9 cellular contexts compared by ENCODE assay signal in the genomic region with DNA sequence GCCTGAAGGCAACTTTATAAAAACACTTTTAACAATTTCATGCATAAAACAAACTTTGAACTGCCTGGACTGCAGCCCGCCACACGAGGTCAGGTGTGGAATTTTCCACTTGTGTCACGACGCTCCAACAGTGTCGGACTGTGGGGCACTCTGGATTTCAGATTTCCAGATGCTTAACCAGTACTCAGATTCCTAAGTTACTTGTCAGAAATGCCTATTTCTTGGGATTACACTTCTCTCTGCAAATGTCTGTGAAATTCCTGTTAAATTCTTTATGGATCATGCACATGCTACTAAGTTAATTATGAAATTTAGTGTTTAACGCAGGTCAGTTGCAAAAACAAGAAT. TPM values are rescaled to one million over a fixed set of nuclear protein-coding genes. Genes with fewer than 3 reads are reported as not detected.
A peak's percentile ranks its signal among the peaks of the same experiment; 100 is the strongest.
DNase-seq lines count a peak whose midpoint lies in the region; TF ChIP-seq lines count a peak whose summit lies in the region.
"Had no signal": no experiment of that assay in that cellular context is flagged by ENCODE, and none has a peak within 500 bp of the region (broad histone marks: within the 10 kb centered on the region; RNA-seq: fewer than 3 reads in every experiment).

No MANE protein-coding gene starts in this region.

- H3K9ac ChIP-seq in GM23248 (peak overlapping the region; percentile 78), adipocyte (ENCODE audit: low read length) (peak overlapping the region; percentile 86), stomach smooth muscle (ENCODE audit: low read length in 2 of 2) (peak overlapping the region in 1 of 2 donors; percentile 12)

- H3K36me3 ChIP-seq in GM23248 (ENCODE audit: low read depth) (no peaks in the 10 kb centered on the region), adipocyte (ENCODE audit: control insufficient read depth, insufficient read depth, low read length, severe bottlenecking) (peaks cover 12% of the 10 kb centered on the region), stomach smooth muscle (ENCODE audit: control insufficient read depth in 2 of 2, insufficient read depth in 2 of 2, low read length in 2 of 2) (peaks cover 5 to 8% of the 10 kb centered on the region in 2 donors), BE2C (peaks cover 5% of the 10 kb centered on the region)

- peak overlapping the region; percentile 96 for H3K4me2 ChIP-seq in GM23248 (ENCODE audit: unreplicated experiment)

- H3K79me2 ChIP-seq in GM23248 (ENCODE audit: insufficient read depth) = no peaks in the 10 kb centered on the region

- peaks cover 6 to 10% of the 10 kb centered on the region in 2 donors for H3K4me1 Mint-ChIP-seq in immature natural killer cell

- in situ Hi-C loops in GM23248 (cut with MboI) (no loop called here), G401 (cut with HindIII; ENCODE audit: low sequenced_read_pairs) (no loop called here)

- peak overlapping the region in 4 of 5 donors; percentile 67 to 75 (median 69) for H3K4me3 Mint-ChIP-seq in immature natural killer cell

- TF ChIP-seq CTCF in BE2C (IDR thresholded peaks at IDR 0.05; ENCODE audit: low read depth, low read length) = no peak

- WGBS in GM23248 (ENCODE audit: low coverage in 1 of 2, low lambda C conversion rate in 2 of 2, missing lambda C conversion rate in 2 of 2), 2 experiments = 6 to 9% methylated on average over 6 of the region's 6 CpGs

- no peaks in the 10 kb centered on the region for H4K20me1 ChIP-seq in GM23248 (ENCODE audit: insufficient read depth)

- peaks cover 27% of the 10 kb centered on the region for H3F3A ChIP-seq in GM23248 (ENCODE audit: insufficient read depth)

- no peaks in the 10 kb centered on the region for H3K36me3 Mint-ChIP-seq in immature natural killer cell

- no peaks in the 10 kb centered on the region for H3K9me2 ChIP-seq in GM23248 (ENCODE audit: insufficient read depth)

- DNase-seq in GM23248 (peak; percentile 75), adipocyte (ENCODE audit: low read depth) (peak; percentile 65), immature natural killer cell (no peak), BE2C (no peak), NCI-H2227 (lab: John Stamatoyannopoulos, UW; ENCODE audit: unreplicated experiment) (no peak), G401 (ENCODE audit: low spot score) (no peak)

- no peaks in the 10 kb centered on the region for H3K9me3 Mint-ChIP-seq in immature natural killer cell
- H3K9me3 Mint-ChIP-seq: dendritic cell treated with granulocyte-macrophage colony-stimulating factor and Interleukin-4, amounts not matched to agents 40 ng/mL and 50 ng/mL, for 4 days; T-helper 1 cell treated with Interleukin-12 subunit alpha and Interleukin-12 subunit beta and Interleukin-4 antibody, amounts not matched to agents 30 μg/mL and 1 μg/mL, for 36 hours had no signal

- no peaks in the 10 kb centered on the region for H3K9me3 ChIP-seq in GM23248 (ENCODE audit: low read depth)
- no peaks in the 10 kb centered on the region for H3K9me3 ChIP-seq in adipocyte (ENCODE audit: control insufficient read depth, low read length)
- H3K9me3 ChIP-seq in stomach smooth muscle (ENCODE audit: control insufficient read depth in 2 of 2, low read length in 2 of 2) = no peaks in the 10 kb centered on the region
- H3K9me3 ChIP-seq in BE2C = no peaks in the 10 kb centered on the region

- peak overlapping the region; percentile 76 for H2AFZ ChIP-seq in GM23248

- H3K4me3 ChIP-seq in GM23248 (peak overlapping the region; percentile 81), adipocyte (ENCODE audit: low read length) (peak overlapping the region; percentile 80), stomach smooth muscle (ENCODE audit: low read length in 2 of 2) (peak overlapping the region; percentile 55 to 80), BE2C (ENCODE audit: low read depth, low read length) (no peak overlapping the region)

- H3K27ac Mint-ChIP-seq in immature natural killer cell = no peak overlapping the region
- H3K27ac Mint-ChIP-seq: dendritic cell treated with granulocyte-macrophage colony-stimulating factor and Interleukin-4, amounts not matched to agents 40 ng/mL and 50 ng/mL, for 4 days; T-helper 1 cell treated with Interleukin-12 subunit alpha and Interleukin-12 subunit beta and Interleukin-4 antibody, amounts not matched to agents 30 μg/mL and 1 μg/mL, for 36 hours had no signal

- H3K4me1 ChIP-seq in GM23248 (ENCODE audit: insufficient read depth) (peaks cover 34% of the 10 kb centered on the region), adipocyte (ENCODE audit: control insufficient read depth, insufficient read depth, low read length) (peaks cover 50% of the 10 kb centered on the region), stomach smooth muscle (ENCODE audit: control insufficient read depth, insufficient read depth, low read length) (peaks cover 25% of the 10 kb centered on the region), BE2C (peaks cover 21% of the 10 kb centered on the region)

- H3K27ac ChIP-seq in GM23248 = peak overlapping the region; percentile 71
- H3K27ac ChIP-seq in stomach smooth muscle (ENCODE audit: low read length) = peak overlapping the region; percentile 76

- H3K27me3 Mint-ChIP-seq in immature natural killer cell (ENCODE audit: low read depth in 3 of 3) = peaks cover 0 to 1% (median 0%) of the 10 kb centered on the region in 3 donors

- H3K27me3 ChIP-seq in GM23248 (replicated peaks; ENCODE audit: insufficient read depth) = no peaks in the 10 kb centered on the region
- H3K27me3 ChIP-seq in adipocyte (replicated peaks; ENCODE audit: control insufficient read depth, insufficient read depth, low read length) = no peaks in the 10 kb centered on the region
- no peaks in the 10 kb centered on the region for H3K27me3 ChIP-seq in stomach smooth muscle (ENCODE audit: control insufficient read depth in 1 of 2, insufficient read depth in 2 of 2, low read length in 2 of 2)
- H3K27me3 ChIP-seq in BE2C = no peaks in the 10 kb centered on the region

RNA-seq across cellular contexts. Expression of a gene that starts 0.5 kb away (rescaled TPM):
- total RNA-seq in GM23248 (2014; rRNA removed; shearing (Covaris generic)) = 3.4 and 6.7 TPM in 2 replicates
- 5.6 and 6.7 TPM in 2 replicates for polyA plus RNA-seq in GM23248 (2016; fragmentation: Nextera tagmentation; extraction: Ambion mirVana)
- under 1 TPM in 2 of 3 donors, not detected in 1; 0.14 to 0.31 TPM for polyA plus RNA-seq in immature natural killer cell
- polyA plus RNA-seq in BE2C (2012; ENCODE audit: insufficient read depth, insufficient read length, low read depth) = 6.5 TPM
- 1.4 and 3.5 TPM in 2 replicates for total RNA-seq in G401 (2014; rRNA removed; shearing (Covaris generic))

RNA-seq across cellular contexts. Expression of a gene that starts 43.1 kb away (rescaled TPM):
- total RNA-seq in GM23248 (2014; rRNA removed; shearing (Covaris generic)) = 9.7 and 10.2 TPM in 2 replicates
- polyA plus RNA-seq in GM23248 (2016; fragmentation: Nextera tagmentation; extraction: Ambion mirVana) (4.3 and 5.1 TPM in 2 replicates), immature natural killer cell (1 to 10 TPM in 2 of 3 donors, not detected in 1; 1.1 to 1.9 TPM)
- 41.4 TPM for polyA plus RNA-seq in BE2C (2012; ENCODE audit: insufficient read depth, insufficient read length, low read depth)
- total RNA-seq in G401 (2014; rRNA removed; shearing (Covaris generic)) = 1.2 TPM in 1 of 2 replicates, not detected in the other

Comparison
In these comparisons a context has a peak if more than half of its experiments do, and no peak if none do; other contexts are left out.
1. DNase-seq: peak in GM23248 (single experiment) and adipocyte (single experiment); none in immature natural killer cell (0 of 3), BE2C (single experiment), NCI-H2227 (single experiment) and G401 (single experiment).